ENCODE assay signal across 1 cellular context in the genomic region with DNA sequence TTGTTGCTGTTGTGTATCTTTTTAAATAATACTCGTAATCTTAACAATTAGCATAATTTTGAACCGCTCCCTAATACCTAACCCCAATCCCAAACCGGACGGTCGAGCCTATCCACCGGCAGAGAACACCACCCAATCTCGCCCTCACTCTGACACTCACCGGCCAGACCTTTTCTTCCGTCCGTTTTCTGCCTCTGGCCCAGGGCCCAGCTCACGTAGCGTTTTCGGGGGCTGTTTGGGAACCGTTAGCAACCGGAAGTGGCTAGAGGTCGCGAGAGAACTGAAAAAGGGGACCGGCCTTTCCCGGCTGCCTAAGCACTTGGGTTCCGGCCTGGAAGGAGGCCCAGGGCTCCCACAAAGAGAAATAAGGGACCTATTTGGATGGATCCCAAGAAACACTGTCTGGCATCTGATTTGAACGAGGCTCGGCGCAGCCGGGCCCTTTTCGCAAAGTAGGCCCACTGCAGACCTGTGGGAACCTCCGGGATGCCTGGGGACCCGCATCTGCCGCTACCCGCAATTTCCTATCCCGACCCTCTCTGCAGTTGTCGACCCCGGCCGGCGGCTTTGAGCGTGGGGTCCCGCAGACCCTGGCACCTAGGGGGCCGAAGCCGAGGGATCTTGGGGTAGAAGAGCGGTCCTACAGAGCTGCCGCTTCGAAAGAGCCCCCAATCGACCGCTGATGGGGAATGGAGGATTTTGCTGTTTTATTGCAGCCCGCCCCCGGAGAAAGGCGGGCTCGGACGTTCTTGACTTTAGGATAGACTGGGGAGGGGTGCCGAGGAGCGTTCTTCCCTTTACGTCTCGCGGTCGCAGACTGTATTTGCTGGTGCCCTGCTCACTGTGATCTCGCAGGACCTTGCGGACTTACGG.
A peak's percentile ranks its signal among the peaks of the same experiment; 100 is the strongest.
TF ChIP-seq lines count a peak whose summit lies in the region.

No MANE protein-coding gene starts in this region.

TF ChIP-seq in K562, 482 proteins besides CTCF, POLR2A, EP300 and RAD21 (continued from another document and continues in another):
- TF ChIP-seq, protein P1, sequence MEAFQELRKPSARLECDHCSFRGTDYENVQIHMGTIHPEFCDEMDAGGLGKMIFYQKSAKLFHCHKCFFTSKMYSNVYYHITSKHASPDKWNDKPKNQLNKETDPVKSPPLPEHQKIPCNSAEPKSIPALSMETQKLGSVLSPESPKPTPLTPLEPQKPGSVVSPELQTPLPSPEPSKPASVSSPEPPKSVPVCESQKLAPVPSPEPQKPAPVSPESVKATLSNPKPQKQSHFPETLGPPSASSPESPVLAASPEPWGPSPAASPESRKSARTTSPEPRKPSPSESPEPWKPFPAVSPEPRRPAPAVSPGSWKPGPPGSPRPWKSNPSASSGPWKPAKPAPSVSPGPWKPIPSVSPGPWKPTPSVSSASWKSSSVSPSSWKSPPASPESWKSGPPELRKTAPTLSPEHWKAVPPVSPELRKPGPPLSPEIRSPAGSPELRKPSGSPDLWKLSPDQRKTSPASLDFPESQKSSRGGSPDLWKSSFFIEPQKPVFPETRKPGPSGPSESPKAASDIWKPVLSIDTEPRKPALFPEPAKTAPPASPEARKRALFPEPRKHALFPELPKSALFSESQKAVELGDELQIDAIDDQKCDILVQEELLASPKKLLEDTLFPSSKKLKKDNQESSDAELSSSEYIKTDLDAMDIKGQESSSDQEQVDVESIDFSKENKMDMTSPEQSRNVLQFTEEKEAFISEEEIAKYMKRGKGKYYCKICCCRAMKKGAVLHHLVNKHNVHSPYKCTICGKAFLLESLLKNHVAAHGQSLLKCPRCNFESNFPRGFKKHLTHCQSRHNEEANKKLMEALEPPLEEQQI (IDR thresholded peaks at IDR 0.05) = peak; percentile 100
- TF ChIP-seq NCOA2 (IDR thresholded peaks at IDR 0.05; ENCODE audit: partially characterized antibody in 2 of 2) (peak in 1 of 2 experiments; percentile 64), GTF2A2 (tag; IDR thresholded peaks at IDR 0.05) (peak; percentile 90), LARP7 (IDR thresholded peaks at IDR 0.05) (no peak), HNRNPUL1 (IDR thresholded peaks at IDR 0.05; ENCODE audit: low read length) (no peak), PRPF4 (IDR thresholded peaks at IDR 0.05; ENCODE audit: insufficient read depth, low read depth, low read length, poor library complexity, severe bottlenecking) (no peak), SMARCB1 (IDR thresholded peaks at IDR 0.05; ENCODE audit: insufficient read length, low read depth) (no peak), ZNF239 (CRISPR knock-in tag; IDR thresholded peaks at IDR 0.05) (peak; percentile 67), TAF7 (tag; IDR thresholded peaks at IDR 0.05) (peak; percentile 90), GATAD2B (IDR thresholded peaks at IDR 0.05; ENCODE audit: borderline replicate concordance) (peak; percentile 98), ETV5 (CRISPR knock-in tag; IDR thresholded peaks at IDR 0.05; ENCODE audit: low read depth) (peak; percentile 76; the same call in 1 of the 2 replicates), NR3C1 (CRISPR knock-in tag; IDR thresholded peaks at IDR 0.05) (no peak), POLR2B (IDR thresholded peaks at IDR 0.05; ENCODE audit: low read depth, partially characterized antibody) (peak; percentile 87), ATF7 (IDR thresholded peaks at IDR 0.05) (peak; percentile 87), RAD51 (IDR thresholded peaks at IDR 0.05; ENCODE audit: borderline replicate concordance, low read depth) (peak; percentile 39; the same call in 1 of the 2 replicates), MTA1 (IDR thresholded peaks at IDR 0.05; ENCODE audit: borderline replicate concordance) (0 out of 2 replicates have a peak, but pooled peaks have one; percentile 67), MYNN (IDR thresholded peaks at IDR 0.05) (no peak; the same call in 1 of the 2 replicates), MYNN (CRISPR knock-in tag; IDR thresholded peaks at IDR 0.05) (no peak), BHLHE40 (IDR thresholded peaks at IDR 0.05; ENCODE audit: low read length) (peak; percentile 68), CCAR2 (IDR thresholded peaks at IDR 0.05; ENCODE audit: low read depth, low read length) (peak; percentile 89; the same call in 1 of the 2 replicates), CEBPB (tag; IDR thresholded peaks at IDR 0.05) (no peak), FOXP1 (CRISPR knock-in tag; IDR thresholded peaks at IDR 0.05) (peak; percentile 81; the same call in 1 of the 2 replicates), ZNF76 (CRISPR knock-in tag; IDR thresholded peaks at IDR 0.05; ENCODE audit: borderline replicate concordance) (peak; percentile 35; the same call in 1 of the 2 replicates), CAMTA2 (CRISPR knock-in tag; conservative IDR thresholded peaks at IDR 0.05) (0 out of 2 replicates have a peak, but pooled peaks have one; percentile 21), SPI1 (IDR thresholded peaks at IDR 0.05; ENCODE audit: borderline replicate concordance, low read depth, low read length) (0 out of 2 replicates have a peak, but pooled peaks have one; percentile 40), CBFA2T3 (IDR thresholded peaks at IDR 0.05) (peak; percentile 39; the same call in 1 of the 2 replicates), MAFF (IDR thresholded peaks at IDR 0.05; ENCODE audit: low read length) (peak; percentile 54; the same call in 1 of the 2 replicates), ETV6 (IDR thresholded peaks at IDR 0.05; ENCODE audit: borderline replicate concordance in 1 of 2, low read depth in 2 of 2, low read length in 1 of 2) (peak in 1 of 2 experiments; percentile 74; a peak in 1 of 4 replicates), ETV6 (CRISPR knock-in tag; IDR thresholded peaks at IDR 0.05; ENCODE audit: borderline replicate concordance) (no peak), ATF1 (CRISPR knock-in tag; IDR thresholded peaks at IDR 0.05) (no peak), ATF1 (tag; IDR thresholded peaks at IDR 0.05) (peak; percentile 90), FOXJ2 (tag; IDR thresholded peaks at IDR 0.05) (peak; percentile 92)
- TF ChIP-seq, protein P2, sequence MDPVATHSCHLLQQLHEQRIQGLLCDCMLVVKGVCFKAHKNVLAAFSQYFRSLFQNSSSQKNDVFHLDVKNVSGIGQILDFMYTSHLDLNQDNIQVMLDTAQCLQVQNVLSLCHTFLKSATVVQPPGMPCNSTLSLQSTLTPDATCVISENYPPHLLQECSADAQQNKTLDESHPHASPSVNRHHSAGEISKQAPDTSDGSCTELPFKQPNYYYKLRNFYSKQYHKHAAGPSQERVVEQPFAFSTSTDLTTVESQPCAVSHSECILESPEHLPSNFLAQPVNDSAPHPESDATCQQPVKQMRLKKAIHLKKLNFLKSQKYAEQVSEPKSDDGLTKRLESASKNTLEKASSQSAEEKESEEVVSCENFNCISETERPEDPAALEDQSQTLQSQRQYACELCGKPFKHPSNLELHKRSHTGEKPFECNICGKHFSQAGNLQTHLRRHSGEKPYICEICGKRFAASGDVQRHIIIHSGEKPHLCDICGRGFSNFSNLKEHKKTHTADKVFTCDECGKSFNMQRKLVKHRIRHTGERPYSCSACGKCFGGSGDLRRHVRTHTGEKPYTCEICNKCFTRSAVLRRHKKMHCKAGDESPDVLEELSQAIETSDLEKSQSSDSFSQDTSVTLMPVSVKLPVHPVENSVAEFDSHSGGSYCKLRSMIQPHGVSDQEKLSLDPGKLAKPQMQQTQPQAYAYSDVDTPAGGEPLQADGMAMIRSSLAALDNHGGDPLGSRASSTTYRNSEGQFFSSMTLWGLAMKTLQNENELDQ (CRISPR knock-in tag; IDR thresholded peaks at IDR 0.05; ENCODE audit: borderline replicate concordance) = no peak
- TF ChIP-seq, protein P3, sequence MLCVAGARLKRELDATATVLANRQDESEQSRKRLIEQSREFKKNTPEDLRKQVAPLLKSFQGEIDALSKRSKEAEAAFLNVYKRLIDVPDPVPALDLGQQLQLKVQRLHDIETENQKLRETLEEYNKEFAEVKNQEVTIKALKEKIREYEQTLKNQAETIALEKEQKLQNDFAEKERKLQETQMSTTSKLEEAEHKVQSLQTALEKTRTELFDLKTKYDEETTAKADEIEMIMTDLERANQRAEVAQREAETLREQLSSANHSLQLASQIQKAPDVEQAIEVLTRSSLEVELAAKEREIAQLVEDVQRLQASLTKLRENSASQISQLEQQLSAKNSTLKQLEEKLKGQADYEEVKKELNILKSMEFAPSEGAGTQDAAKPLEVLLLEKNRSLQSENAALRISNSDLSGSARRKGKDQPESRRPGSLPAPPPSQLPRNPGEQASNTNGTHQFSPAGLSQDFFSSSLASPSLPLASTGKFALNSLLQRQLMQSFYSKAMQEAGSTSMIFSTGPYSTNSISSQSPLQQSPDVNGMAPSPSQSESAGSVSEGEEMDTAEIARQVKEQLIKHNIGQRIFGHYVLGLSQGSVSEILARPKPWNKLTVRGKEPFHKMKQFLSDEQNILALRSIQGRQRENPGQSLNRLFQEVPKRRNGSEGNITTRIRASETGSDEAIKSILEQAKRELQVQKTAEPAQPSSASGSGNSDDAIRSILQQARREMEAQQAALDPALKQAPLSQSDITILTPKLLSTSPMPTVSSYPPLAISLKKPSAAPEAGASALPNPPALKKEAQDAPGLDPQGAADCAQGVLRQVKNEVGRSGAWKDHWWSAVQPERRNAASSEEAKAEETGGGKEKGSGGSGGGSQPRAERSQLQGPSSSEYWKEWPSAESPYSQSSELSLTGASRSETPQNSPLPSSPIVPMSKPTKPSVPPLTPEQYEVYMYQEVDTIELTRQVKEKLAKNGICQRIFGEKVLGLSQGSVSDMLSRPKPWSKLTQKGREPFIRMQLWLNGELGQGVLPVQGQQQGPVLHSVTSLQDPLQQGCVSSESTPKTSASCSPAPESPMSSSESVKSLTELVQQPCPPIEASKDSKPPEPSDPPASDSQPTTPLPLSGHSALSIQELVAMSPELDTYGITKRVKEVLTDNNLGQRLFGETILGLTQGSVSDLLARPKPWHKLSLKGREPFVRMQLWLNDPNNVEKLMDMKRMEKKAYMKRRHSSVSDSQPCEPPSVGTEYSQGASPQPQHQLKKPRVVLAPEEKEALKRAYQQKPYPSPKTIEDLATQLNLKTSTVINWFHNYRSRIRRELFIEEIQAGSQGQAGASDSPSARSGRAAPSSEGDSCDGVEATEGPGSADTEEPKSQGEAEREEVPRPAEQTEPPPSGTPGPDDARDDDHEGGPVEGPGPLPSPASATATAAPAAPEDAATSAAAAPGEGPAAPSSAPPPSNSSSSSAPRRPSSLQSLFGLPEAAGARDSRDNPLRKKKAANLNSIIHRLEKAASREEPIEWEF (CRISPR knock-in tag; IDR thresholded peaks at IDR 0.05) = no peak; the same call in 1 of the 2 replicates
- TF ChIP-seq, protein P4, sequence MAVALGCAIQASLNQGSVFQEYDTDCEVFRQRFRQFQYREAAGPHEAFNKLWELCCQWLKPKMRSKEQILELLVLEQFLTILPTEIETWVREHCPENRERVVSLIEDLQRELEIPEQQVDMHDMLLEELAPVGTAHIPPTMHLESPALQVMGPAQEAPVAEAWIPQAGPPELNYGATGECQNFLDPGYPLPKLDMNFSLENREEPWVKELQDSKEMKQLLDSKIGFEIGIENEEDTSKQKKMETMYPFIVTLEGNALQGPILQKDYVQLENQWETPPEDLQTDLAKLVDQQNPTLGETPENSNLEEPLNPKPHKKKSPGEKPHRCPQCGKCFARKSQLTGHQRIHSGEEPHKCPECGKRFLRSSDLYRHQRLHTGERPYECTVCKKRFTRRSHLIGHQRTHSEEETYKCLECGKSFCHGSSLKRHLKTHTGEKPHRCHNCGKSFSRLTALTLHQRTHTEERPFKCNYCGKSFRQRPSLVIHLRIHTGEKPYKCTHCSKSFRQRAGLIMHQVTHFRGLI (CRISPR knock-in tag; IDR thresholded peaks at IDR 0.05) = 0 out of 2 replicates have a peak, but pooled peaks have one; percentile 8
- TF ChIP-seq, protein P5, sequence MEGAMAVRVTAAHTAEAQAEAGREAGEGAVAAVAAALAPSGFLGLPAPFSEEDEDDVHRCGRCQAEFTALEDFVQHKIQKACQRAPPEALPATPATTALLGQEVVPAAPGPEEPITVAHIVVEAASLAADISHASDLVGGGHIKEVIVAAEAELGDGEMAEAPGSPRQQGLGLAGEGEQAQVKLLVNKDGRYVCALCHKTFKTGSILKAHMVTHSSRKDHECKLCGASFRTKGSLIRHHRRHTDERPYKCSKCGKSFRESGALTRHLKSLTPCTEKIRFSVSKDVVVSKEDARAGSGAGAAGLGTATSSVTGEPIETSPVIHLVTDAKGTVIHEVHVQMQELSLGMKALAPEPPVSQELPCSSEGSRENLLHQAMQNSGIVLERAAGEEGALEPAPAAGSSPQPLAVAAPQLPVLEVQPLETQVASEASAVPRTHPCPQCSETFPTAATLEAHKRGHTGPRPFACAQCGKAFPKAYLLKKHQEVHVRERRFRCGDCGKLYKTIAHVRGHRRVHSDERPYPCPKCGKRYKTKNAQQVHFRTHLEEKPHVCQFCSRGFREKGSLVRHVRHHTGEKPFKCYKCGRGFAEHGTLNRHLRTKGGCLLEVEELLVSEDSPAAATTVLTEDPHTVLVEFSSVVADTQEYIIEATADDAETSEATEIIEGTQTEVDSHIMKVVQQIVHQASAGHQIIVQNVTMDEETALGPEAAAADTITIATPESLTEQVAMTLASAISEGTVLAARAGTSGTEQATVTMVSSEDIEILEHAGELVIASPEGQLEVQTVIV (CRISPR knock-in tag; IDR thresholded peaks at IDR 0.05; ENCODE audit: borderline replicate concordance) = no peak
- TF ChIP-seq, protein P6, sequence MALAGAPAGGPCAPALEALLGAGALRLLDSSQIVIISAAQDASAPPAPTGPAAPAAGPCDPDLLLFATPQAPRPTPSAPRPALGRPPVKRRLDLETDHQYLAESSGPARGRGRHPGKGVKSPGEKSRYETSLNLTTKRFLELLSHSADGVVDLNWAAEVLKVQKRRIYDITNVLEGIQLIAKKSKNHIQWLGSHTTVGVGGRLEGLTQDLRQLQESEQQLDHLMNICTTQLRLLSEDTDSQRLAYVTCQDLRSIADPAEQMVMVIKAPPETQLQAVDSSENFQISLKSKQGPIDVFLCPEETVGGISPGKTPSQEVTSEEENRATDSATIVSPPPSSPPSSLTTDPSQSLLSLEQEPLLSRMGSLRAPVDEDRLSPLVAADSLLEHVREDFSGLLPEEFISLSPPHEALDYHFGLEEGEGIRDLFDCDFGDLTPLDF (CRISPR knock-in tag; IDR thresholded peaks at IDR 0.05) = peak; percentile 84; the same call in 1 of the 2 replicates
- TF ChIP-seq, protein P7, sequence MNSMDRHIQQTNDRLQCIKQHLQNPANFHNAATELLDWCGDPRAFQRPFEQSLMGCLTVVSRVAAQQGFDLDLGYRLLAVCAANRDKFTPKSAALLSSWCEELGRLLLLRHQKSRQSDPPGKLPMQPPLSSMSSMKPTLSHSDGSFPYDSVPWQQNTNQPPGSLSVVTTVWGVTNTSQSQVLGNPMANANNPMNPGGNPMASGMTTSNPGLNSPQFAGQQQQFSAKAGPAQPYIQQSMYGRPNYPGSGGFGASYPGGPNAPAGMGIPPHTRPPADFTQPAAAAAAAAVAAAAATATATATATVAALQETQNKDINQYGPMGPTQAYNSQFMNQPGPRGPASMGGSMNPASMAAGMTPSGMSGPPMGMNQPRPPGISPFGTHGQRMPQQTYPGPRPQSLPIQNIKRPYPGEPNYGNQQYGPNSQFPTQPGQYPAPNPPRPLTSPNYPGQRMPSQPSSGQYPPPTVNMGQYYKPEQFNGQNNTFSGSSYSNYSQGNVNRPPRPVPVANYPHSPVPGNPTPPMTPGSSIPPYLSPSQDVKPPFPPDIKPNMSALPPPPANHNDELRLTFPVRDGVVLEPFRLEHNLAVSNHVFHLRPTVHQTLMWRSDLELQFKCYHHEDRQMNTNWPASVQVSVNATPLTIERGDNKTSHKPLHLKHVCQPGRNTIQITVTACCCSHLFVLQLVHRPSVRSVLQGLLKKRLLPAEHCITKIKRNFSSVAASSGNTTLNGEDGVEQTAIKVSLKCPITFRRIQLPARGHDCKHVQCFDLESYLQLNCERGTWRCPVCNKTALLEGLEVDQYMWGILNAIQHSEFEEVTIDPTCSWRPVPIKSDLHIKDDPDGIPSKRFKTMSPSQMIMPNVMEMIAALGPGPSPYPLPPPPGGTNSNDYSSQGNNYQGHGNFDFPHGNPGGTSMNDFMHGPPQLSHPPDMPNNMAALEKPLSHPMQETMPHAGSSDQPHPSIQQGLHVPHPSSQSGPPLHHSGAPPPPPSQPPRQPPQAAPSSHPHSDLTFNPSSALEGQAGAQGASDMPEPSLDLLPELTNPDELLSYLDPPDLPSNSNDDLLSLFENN (IDR thresholded peaks at IDR 0.05; ENCODE audit: low read depth in 2 of 2, low read length in 2 of 2) = peak in 1 of 2 experiments; percentile 86; a peak in 2 of 4 replicates
